Comparison of ENCODE assay signal across 16 cellular contexts in genomic region chr3:113273011-113273410, GRCh38.
DNase-seq lines count a peak whose midpoint lies in the region; TF ChIP-seq lines count a peak whose summit lies in the region.
"Had no signal": no experiment of that assay in that cellular context is flagged by ENCODE, and none has a peak within 500 bp of the region (broad histone marks: within the 10 kb centered on the region; RNA-seq: fewer than 3 reads in every experiment).

No MANE protein-coding gene starts in this region.

- peak; percentile 35 for DNase-seq in activated CD8-positive, alpha-beta memory T cell treated with anti-CD3 and anti-CD28 coated beads, Interleukin-2, amount 50 U/mL, for 48 hours
- DNase-seq in activated CD8-positive, alpha-beta memory T cell treated with anti-CD3 and anti-CD28 coated beads for 24 hours = no peak
- DNase-seq in esophagus squamous epithelium (lab: John Stamatoyannopoulos, UW) (no peak), uterus (peak in 1 of 2 donors; percentile 18), stomach (no peak), left ventricle myocardium inferior (no peak), UCSD-AML1 (lab: John Stamatoyannopoulos, UW; ENCODE audit: unreplicated experiment) (no peak)
- DNase-seq: AML-193; Caco-2; CD4-positive, alpha-beta T cell; GM23248; HCEC 1CT had no signal

- intact Hi-C loops in esophagus squamous epithelium (cut with DNase I) = no loop called here
- intact Hi-C loops in uterus (cut with DNase I; ENCODE audit: low total_unique reads) = no loop called here
- intact Hi-C loops in stomach (cut with DNase I; ENCODE audit: low total_unique reads) = no loop called here
- intact Hi-C loops in left ventricle myocardium inferior (cut with micrococcal nuclease) = no loop called here

- H3K36me3 ChIP-seq in esophagus squamous epithelium (peaks cover 5 to 81% (median 10%) of the 10 kb centered on the region in 3 donors), mesodermal cell (ENCODE audit: control insufficient read depth, insufficient read depth, low read length) (peaks cover 23% of the 10 kb centered on the region), uterus (no peaks in the 10 kb centered on the region), stomach (peaks cover 11 to 68% (median 54%) of the 10 kb centered on the region in 4 donors), left ventricle myocardium inferior (peaks cover 25% of the 10 kb centered on the region)

- H3K27me3 ChIP-seq in esophagus squamous epithelium = no peaks in the 10 kb centered on the region
- H3K27me3 ChIP-seq in uterus = no peaks in the 10 kb centered on the region
- no peaks in the 10 kb centered on the region for H3K27me3 ChIP-seq in stomach
- no peaks in the 10 kb centered on the region for H3K27me3 ChIP-seq in left ventricle myocardium inferior (ENCODE audit: low read depth)

- WGBS in esophagus squamous epithelium, 2 donors = 60 to 90% methylated on average over 1 to 12 of the region's 15 CpGs
- WGBS in mesodermal cell (ENCODE audit: insufficient coverage in 2 of 2), 2 experiments = 93 to 94% methylated on average over 13 to 15 of the region's 15 CpGs
- WGBS in stomach, 5 donors = 91 to 96% (median 95%) methylated on average over 14 to 15 of the region's 15 CpGs

- no peak for TF ChIP-seq POLR2A in esophagus squamous epithelium (IDR thresholded peaks at IDR 0.05)
- no peak for TF ChIP-seq POLR2A in uterus (IDR thresholded peaks at IDR 0.05)
- no peak for TF ChIP-seq POLR2A in stomach (IDR thresholded peaks at IDR 0.05)

- H3K9me3 ChIP-seq in esophagus squamous epithelium (no peaks in the 10 kb centered on the region), mesodermal cell (ENCODE audit: control insufficient read depth, low read length) (no peaks in the 10 kb centered on the region), uterus (no peaks in the 10 kb centered on the region), stomach (no peaks in the 10 kb centered on the region), left ventricle myocardium inferior (replicated peaks) (no peaks in the 10 kb centered on the region)
- H3K9me3 ChIP-seq: A549, Caco-2 had no signal

- H3K27ac ChIP-seq in esophagus squamous epithelium (peak overlapping the region in 3 of 4 donors; percentile 41 to 86 (median 51)), mesodermal cell (ENCODE audit: low read depth, low read length, severe bottlenecking) (peak overlapping the region; percentile 36), uterus (peak overlapping the region; percentile 11 to 16), stomach (peak overlapping the region in 1 of 5 donors; percentile 13), left ventricle myocardium inferior (replicated peaks) (no peak overlapping the region)
- H3K27ac ChIP-seq: 22Rv1, A549, C4-2B, GM23248 had no signal

- no peak for TF ChIP-seq EP300 in stomach (IDR thresholded peaks at IDR 0.05)

- TF ChIP-seq CTCF in esophagus squamous epithelium (IDR thresholded peaks at IDR 0.05) (no peak), uterus (IDR thresholded peaks at IDR 0.05) (no peak), stomach (IDR thresholded peaks at IDR 0.05) (no peak), left ventricle myocardium inferior (IDR thresholded peaks at IDR 0.05; ENCODE audit: borderline replicate concordance) (no peak)

- peaks cover 6 to 74% (median 25%) of the 10 kb centered on the region in 3 donors for H3K4me1 ChIP-seq in esophagus squamous epithelium
- H3K4me1 ChIP-seq in mesodermal cell (ENCODE audit: control insufficient read depth, insufficient read depth, low read length, poor library complexity, severe bottlenecking) = peaks cover 8% of the 10 kb centered on the region
- H3K4me1 ChIP-seq in uterus = peaks cover 7 to 13% of the 10 kb centered on the region in 2 donors
- peaks cover 13 to 51% (median 30%) of the 10 kb centered on the region in 4 donors for H3K4me1 ChIP-seq in stomach
- peaks cover 13% of the 10 kb centered on the region for H3K4me1 ChIP-seq in left ventricle myocardium inferior
- H3K4me1 ChIP-seq: A549, Caco-2 had no signal

- H3K4me3 ChIP-seq in esophagus squamous epithelium (no peak overlapping the region), mesodermal cell (ENCODE audit: extremely low read depth, insufficient read depth, low read length, poor library complexity, severe bottlenecking) (no peak overlapping the region), uterus (no peak overlapping the region), stomach (no peak overlapping the region), left ventricle myocardium inferior (no peak overlapping the region)
- H3K4me3 ChIP-seq: A549, GM23248 had no signal
